Comparison of ENCODE assay signal across 14 cellular contexts in the genomic region with DNA sequence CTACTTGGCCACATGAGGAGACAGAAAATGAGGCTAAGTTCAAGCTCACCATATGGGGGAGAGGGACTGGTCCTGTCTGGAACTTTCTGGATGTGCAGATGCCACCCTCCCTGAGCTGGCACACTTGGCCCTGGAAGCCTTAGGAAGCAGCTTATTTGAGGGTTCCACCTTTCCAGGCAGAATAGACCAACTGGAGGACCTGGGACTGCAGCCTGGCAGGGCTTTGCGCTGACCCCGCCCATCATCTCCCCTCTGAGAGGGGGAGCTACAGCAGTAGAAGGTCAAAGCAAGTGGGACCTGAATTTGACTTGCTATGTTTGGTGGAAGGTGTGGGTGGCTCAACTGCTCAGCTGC. TPM values are rescaled to one million over a fixed set of nuclear protein-coding genes. Genes with fewer than 3 reads are reported as not detected.
DNase-seq lines count a peak whose midpoint lies in the region; ATAC-seq, FAIRE-seq and TF ChIP-seq lines count a peak whose summit lies in the region.
"Had no signal": no experiment of that assay in that cellular context is flagged by ENCODE, and none has a peak within 500 bp of the region (broad histone marks: within the 10 kb centered on the region; RNA-seq: fewer than 3 reads in every experiment).

No MANE protein-coding gene starts in this region.

- ATAC-seq in heart left ventricle, result no peak
- no peak for ATAC-seq in Right ventricle myocardium inferior
- ATAC-seq in HepG2, result no peak
- ATAC-seq in GM18858 (IDR thresholded peaks at IDR 0.05; ENCODE audit: unreplicated experiment), result no peak
- ATAC-seq in HG03442 (IDR thresholded peaks at IDR 0.05; ENCODE audit: unreplicated experiment), result no peak
- ATAC-seq in GM18873 (IDR thresholded peaks at IDR 0.05; ENCODE audit: low FRiP score, unreplicated experiment), result no peak

- 85 to 98% (median 96%) methylated on average over 2 of the region's 2 CpGs for WGBS in heart left ventricle, 4 donors
- WGBS in esophagus, 2 donors, result 84 to 91% methylated on average over 2 of the region's 2 CpGs
- WGBS in HepG2 (ENCODE audit: low lambda C conversion rate), result 100% methylated on average over 2 of the region's 2 CpGs

- CTCF ChIA-PET in HepG2 (lab: Yijun Ruan, JAX; ENCODE audit: low intra/inter-chr PET ratio, low total read pairs), result no interaction called here

- H3K79me2 ChIP-seq in HepG2 (ENCODE audit: insufficient read depth, low read length), result no peaks in the 10 kb centered on the region

- DNase-seq in heart left ventricle (no peak), Right ventricle myocardium inferior (ENCODE audit: missing footprints) (no peak), HepG2 (ENCODE audit: low spot score) (no peak), uterus (no peak)
- DNase-seq: DMS153, NCI-H187 treated with DMSO at 0.1 percent for 48 hours, NCI-H524 had no signal

- intact Hi-C loops in heart left ventricle (cut with DNase I) (loop anchor here in 1 of 10 donors (5.0 to 10.0 kb wide), 2 partner anchors 41 to 238 kb away; partner anchors contain the start of genes EHBP1 and TMEM17), Right ventricle myocardium inferior (cut with DNase I) (no loop called here), HepG2 (cut with micrococcal nuclease; ENCODE audit: unreplicated experiment) (no loop called here), uterus (cut with DNase I; ENCODE audit: low total_unique reads) (no loop called here)

- H3K4me2 ChIP-seq in HepG2 (ENCODE audit: low read depth, low read length), result no peak overlapping the region
- H3K4me2 ChIP-seq: KMS-11 had no signal

- in situ Hi-C loops in HepG2 (cut with HindIII; ENCODE audit: extremely low pct_ligation_motif_present, low pct_unique_long_range_greater_than_20kb), result no loop called here

- no TSS peak for BruUV-seq in HepG2 (replicated peaks; lab: Mats Ljungman, UMichigan)

- no peaks in the 10 kb centered on the region for H3K27me3 ChIP-seq in heart left ventricle
- no peaks in the 10 kb centered on the region for H3K27me3 ChIP-seq in esophagus (ENCODE audit: control insufficient read depth in 1 of 2, insufficient read depth in 2 of 2, low read length in 2 of 2)
- no peaks in the 10 kb centered on the region for H3K27me3 ChIP-seq in HepG2 (ENCODE audit: control insufficient read depth in 1 of 2, insufficient read depth in 2 of 2, low read length in 2 of 2)
- H3K27me3 ChIP-seq in uterus, result no peaks in the 10 kb centered on the region

- FAIRE-seq in HepG2 (lab: Jason Lieb, UNC), result no peak

- H3K4me1 ChIP-seq in heart left ventricle, result peaks cover 0 to 30% (median 8%) of the 10 kb centered on the region in 12 donors
- H3K4me1 ChIP-seq in esophagus (ENCODE audit: control insufficient read depth in 2 of 2, insufficient read depth in 2 of 2, low read length in 1 of 2), result peaks cover 7 to 19% of the 10 kb centered on the region in 2 donors
- peaks cover 96% of the 10 kb centered on the region for H3K4me1 ChIP-seq in HepG2 (ENCODE audit: insufficient read depth, low read length)
- H3K4me1 ChIP-seq in uterus, result no peaks in the 10 kb centered on the region

- H3K27ac ChIP-seq in heart left ventricle (peak overlapping the region in 7 of 12 donors; percentile 5 to 72 (median 35)), esophagus (ENCODE audit: low read depth in 2 of 2, low read length in 1 of 2) (peak overlapping the region; percentile 60 to 69), HepG2 (ENCODE audit: extremely low read length, insufficient read depth, low read length) (no peak overlapping the region), uterus (peak overlapping the region; percentile 6 to 41)
- H3K27ac ChIP-seq: C4-2B, HL-60 had no signal

- TF ChIP-seq POLR2A in heart left ventricle (IDR thresholded peaks at IDR 0.05) (no peak), HepG2 (IDR thresholded peaks at IDR 0.05; ENCODE audit: insufficient read depth in 1 of 2, low read depth in 2 of 2, low read length in 2 of 2) (no peak), uterus (IDR thresholded peaks at IDR 0.05) (no peak)

- H4K20me1 ChIP-seq in HepG2 (ENCODE audit: insufficient read depth, low read length), result no peaks in the 10 kb centered on the region

- POLR2A ChIA-PET in HepG2 (lab: Yijun Ruan, JAX), result interaction anchor here (1.0 to 4.1 kb wide), 7 partner anchors 9 to 239 kb away, joined by 3 to 37 read pairs (median 8); partner anchors contain the start of gene EHBP1

- H3K36me3 ChIP-seq in heart left ventricle, result no peaks in the 10 kb centered on the region
- no peaks in the 10 kb centered on the region for H3K36me3 ChIP-seq in esophagus (ENCODE audit: control insufficient read depth in 2 of 2, insufficient read depth in 2 of 2, low read length in 1 of 2)
- no peaks in the 10 kb centered on the region for H3K36me3 ChIP-seq in HepG2 (replicated peaks in 1 of 2; ENCODE audit: control insufficient read depth in 1 of 2, insufficient read depth in 2 of 2, low read length in 2 of 2)
- no peaks in the 10 kb centered on the region for H3K36me3 ChIP-seq in uterus

- H3K4me3 ChIP-seq in heart left ventricle, result no peak overlapping the region
- H3K4me3 ChIP-seq in esophagus (ENCODE audit: low read depth in 1 of 2, low read length in 2 of 2), result no peak overlapping the region
- no peak overlapping the region for H3K4me3 ChIP-seq in HepG2 (replicated peaks in 1 of 3; ENCODE audit: insufficient read depth in 1 of 3, low read depth in 2 of 3, low read length in 3 of 3)
- no peak overlapping the region for H3K4me3 ChIP-seq in uterus

- no peak for TF ChIP-seq EP300 in HepG2 (IDR thresholded peaks at IDR 0.05; ENCODE audit: low read depth in 2 of 2, low read length in 2 of 2)
- no peak for TF ChIP-seq EP300 in HepG2 (CRISPR knock-in tag; IDR thresholded peaks at IDR 0.05; ENCODE audit: borderline replicate concordance)

- no peak overlapping the region for H2AFZ ChIP-seq in HepG2 (ENCODE audit: low read length)

- H3K9ac ChIP-seq in HepG2 (ENCODE audit: insufficient read depth, low read depth, low read length), result no peak overlapping the region
- H3K9ac ChIP-seq: KMS-11 had no signal

- H3K9me3 ChIP-seq in heart left ventricle (no peaks in the 10 kb centered on the region), esophagus (ENCODE audit: control insufficient read depth in 2 of 2, insufficient read depth in 1 of 2, low read depth in 1 of 2, low read length in 1 of 2) (no peaks in the 10 kb centered on the region), HepG2 (ENCODE audit: low read length) (no peaks in the 10 kb centered on the region), uterus (no peaks in the 10 kb centered on the region)

- no peak for TF ChIP-seq CTCF in heart left ventricle (IDR thresholded peaks at IDR 0.05)
- TF ChIP-seq CTCF in HepG2 (CRISPR knock-in tag; IDR thresholded peaks at IDR 0.05), result no peak
- no peak for TF ChIP-seq CTCF in uterus (IDR thresholded peaks at IDR 0.05)

- no peak for TF ChIP-seq RAD21 in HepG2 (CRISPR knock-in tag; IDR thresholded peaks at IDR 0.05)

RNA-seq across cellular contexts. Expression of gene TMEM17, which starts 39.5 kb away (rescaled TPM):
- total RNA-seq in heart left ventricle (1 to 10 TPM; 1.2 to 2.3 (median 1.6) TPM), Right ventricle myocardium inferior (1.3 TPM), HepG2 (2016; rRNA removed; fragmentation: Illumina TruSeq; extraction: Trizol) (0.22 and 0.28 TPM in 2 replicates), uterus (1 to 10 TPM in 2 of 4 donors, not detected in 2; 1.0 to 3.1 TPM)
- polyA plus RNA-seq in heart left ventricle (1 to 10 TPM in 1 of 2 donors, under 1 TPM in 1; 0.80 to 1.1 TPM), esophagus (1 to 10 TPM; 1.1 to 1.5 TPM), HepG2 (2011; rRNA removed) (0.30 and 0.50 TPM in 2 replicates)
- total RNA-seq in HepG2 (2016; cell fraction: cytosol; rRNA removed; fragmentation: Illumina TruSeq; extraction: Trizol; ENCODE audit: low read depth), result 0.18 TPM in 1 of 2 replicates, not detected in the other
- 0.07 and 0.30 TPM in 2 replicates for total RNA-seq in HepG2 (2016; cell fraction: insoluble cytoplasmic fraction; rRNA removed; fragmentation: Illumina TruSeq; extraction: Trizol)
- total RNA-seq in HepG2 (2016; cell fraction: membrane; rRNA removed; fragmentation: Illumina TruSeq; extraction: Trizol), result 0.24 and 0.25 TPM in 2 replicates
- total RNA-seq in HepG2 (2016; cell fraction: nucleus; rRNA removed; fragmentation: Illumina TruSeq; extraction: Trizol), result 0.40 TPM in 1 of 2 replicates, not detected in the other
- 0.20 and 0.33 TPM in 2 replicates for polyA plus RNA-seq in HepG2 (2011; cell fraction: cytosol; rRNA removed)
- 0.11 and 0.16 TPM in 2 replicates for polyA plus RNA-seq in HepG2 (2011; cell fraction: nucleus; rRNA removed)
- polyA plus RNA-seq in HepG2 (2012), result 0.16 and 0.24 TPM in 2 replicates
- polyA plus RNA-seq in HepG2 (2016; cell fraction: cytosol; fragmentation: Illumina TruSeq; extraction: Trizol; ENCODE audit: low read depth), result 0.19 and 0.25 TPM in 2 replicates
- 0.12 and 0.22 TPM in 2 replicates for polyA plus RNA-seq in HepG2 (2016; cell fraction: insoluble cytoplasmic fraction; fragmentation: Illumina TruSeq; extraction: Trizol; ENCODE audit: low read depth)
- polyA plus RNA-seq in HepG2 (2016; cell fraction: membrane; fragmentation: Illumina TruSeq; extraction: Trizol; ENCODE audit: low read depth), result 0.35 and 0.46 TPM in 2 replicates
- 0.25 and 0.76 TPM in 2 replicates for polyA plus RNA-seq in HepG2 (2016; cell fraction: nucleus; fragmentation: Illumina TruSeq; extraction: Trizol; ENCODE audit: insufficient read depth, low read depth)
- 0.21 and 0.32 TPM in 2 replicates for polyA minus RNA-seq in HepG2 (2011; rRNA and poly(A)+ RNA removed; ENCODE audit: low replicate concordance)
- 0.35 TPM in 1 of 2 replicates, not detected in the other for polyA minus RNA-seq in HepG2 (2011; cell fraction: cytosol; rRNA and poly(A)+ RNA removed)
- 0.25 and 0.52 TPM in 2 replicates for polyA minus RNA-seq in HepG2 (2011; cell fraction: nucleus; rRNA and poly(A)+ RNA removed)
